24 cellular contexts compared by ENCODE assay signal in the genomic region with DNA sequence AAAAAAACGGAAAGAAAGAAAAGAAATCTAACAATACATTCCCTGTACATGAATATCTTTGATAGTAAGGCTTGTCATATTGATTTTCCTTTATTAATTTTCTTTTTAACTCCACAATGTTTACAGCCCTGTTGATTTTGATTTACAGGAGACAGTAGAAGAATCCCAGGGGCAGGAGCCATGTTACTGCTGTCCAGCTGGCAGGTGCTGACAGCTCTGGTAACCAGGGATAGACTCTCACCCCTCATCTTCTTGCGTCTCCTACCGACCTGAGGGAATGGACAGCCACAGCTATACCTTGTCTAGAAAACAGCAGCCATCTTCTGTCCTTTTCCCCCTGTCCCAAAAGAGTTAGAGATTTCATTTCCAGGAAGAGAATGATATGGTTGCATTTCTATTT. TPM values are rescaled to one million over a fixed set of nuclear protein-coding genes. Genes with fewer than 3 reads are reported as not detected.
A peak's percentile ranks its signal among the peaks of the same experiment; 100 is the strongest.
DNase-seq lines count a peak whose midpoint lies in the region; ATAC-seq and TF ChIP-seq lines count a peak whose summit lies in the region.
"Had no signal": no experiment of that assay in that cellular context is flagged by ENCODE, and none has a peak within 500 bp of the region (broad histone marks: within the 10 kb centered on the region; RNA-seq: fewer than 3 reads in every experiment).

No MANE protein-coding gene starts in this region.

- H3K9me3 Mint-ChIP-seq in GM23338 (no peaks in the 10 kb centered on the region), WTC11 (no peaks in the 10 kb centered on the region)
- H3K9me3 Mint-ChIP-seq: CD4-positive, alpha-beta T cell; T-helper 1 cell treated with Interleukin-12 subunit alpha and Interleukin-12 subunit beta and Interleukin-4 antibody, amounts not matched to agents 30 μg/mL and 1 μg/mL, for 36 hours had no signal

- H4K20me1 ChIP-seq in BLaER1 (no peaks in the 10 kb centered on the region), GM23338 (replicated peaks; ENCODE audit: insufficient read depth) (no peaks in the 10 kb centered on the region; the same call in none of the 2 replicates)

- no peak overlapping the region for H3K4me3 ChIP-seq in BLaER1
- no peak overlapping the region for H3K4me3 ChIP-seq in GM23338
- H3K4me3 ChIP-seq in liver (ENCODE audit: low read depth in 1 of 3, low read length in 3 of 3) = no peak overlapping the region
- no peak overlapping the region for H3K4me3 ChIP-seq in tibial nerve
- H3K4me3 ChIP-seq: Peyer's patch, SJSA1 had no signal

- H3K4me1 Mint-ChIP-seq in GM23338 (no peaks in the 10 kb centered on the region), WTC11 (no peaks in the 10 kb centered on the region)

- H3K4me3 Mint-ChIP-seq in GM23338 = no peak overlapping the region
- no peak overlapping the region for H3K4me3 Mint-ChIP-seq in WTC11
- H3K4me3 Mint-ChIP-seq: CD4-positive, alpha-beta T cell; T-helper 1 cell treated with Interleukin-12 subunit alpha and Interleukin-12 subunit beta and Interleukin-4 antibody, amounts not matched to agents 30 μg/mL and 1 μg/mL, for 36 hours had no signal

- H3K27ac ChIP-seq in BLaER1 (no peak overlapping the region), GM23338 (ENCODE audit: low read depth) (no peak overlapping the region), liver (ENCODE audit: low read depth in 1 of 2, low read length in 2 of 2) (no peak overlapping the region), RWPE1 (no peak overlapping the region), tibial nerve (no peak overlapping the region)
- H3K27ac ChIP-seq: Peyer's patch, SJSA1 had no signal

- no peaks in the 10 kb centered on the region for H3K27me3 ChIP-seq in BLaER1
- H3K27me3 ChIP-seq in GM23338 (ENCODE audit: insufficient read depth) = no peaks in the 10 kb centered on the region
- no peaks in the 10 kb centered on the region for H3K27me3 ChIP-seq in liver (ENCODE audit: control insufficient read depth in 4 of 4, insufficient read depth in 4 of 4, low read length in 3 of 4)
- H3K27me3 ChIP-seq in tibial nerve = no peaks in the 10 kb centered on the region
- H3K27me3 ChIP-seq: BE2C, Peyer's patch, SJSA1 had no signal

- H3K36me3 Mint-ChIP-seq in GM23338 (ENCODE audit: low read depth) (0 out of 3 replicates have a peak, but pooled peaks cover 3% of the 10 kb centered on the region), WTC11 (peaks cover 3% of the 10 kb centered on the region; the same call in 1 of the 2 replicates)

- H3F3A ChIP-seq in GM23338 (replicated peaks; ENCODE audit: low read depth) = no peaks in the 10 kb centered on the region

- H3K9ac ChIP-seq in BLaER1 (no peak overlapping the region), liver (ENCODE audit: low read depth in 1 of 2, low read length in 2 of 2) (no peak overlapping the region)

- DNase-seq in GM23338 (ENCODE audit: low spot score) (peak; percentile 23), WTC11 (ENCODE audit: low spot score) (no peak), RWPE1 (ENCODE audit: low spot score) (no peak), tibial nerve (ENCODE audit: low spot score in 2 of 2) (no peak)
- DNase-seq in activated CD4-positive, alpha-beta T cell treated with anti-CD3 and anti-CD28 coated beads for 48 hours = no peak
- DNase-seq: BE2C; CD4-positive, alpha-beta T cell; COR-L47; DMS79; GOT3; KBM-7; MM.1S; NCI-H1105; NCI-H146; NCI-H2029; NCI-H2227 treated with DMSO at 0.1 percent for 48 hours; NCI-H510A treated with DMSO at 0.1 percent for 48 hours; NCI-H748 treated with DMSO at 0.1 percent for 48 hours; NK-92 treated with Interleukin-12 subunit alpha and Interleukin-12 subunit beta, amount 100 ng/mL, for 24 hours; Peyer's patch had no signal

- CTCF ChIA-PET in WTC11 (lab: Charles Lee) (no interaction called here), RWPE1 (lab: Yijun Ruan, JAX) (no interaction called here)

- 86% methylated on average over 3 of the region's 3 CpGs for whole genome bisulfite sequencing in liver
- 88 to 90% methylated on average over 3 of the region's 3 CpGs for WGBS in tibial nerve, 2 donors

- TF ChIP-seq EP300 in tibial nerve (IDR thresholded peaks at IDR 0.05) = no peak

- peaks cover 17% of the 10 kb centered on the region for H3K79me2 ChIP-seq in GM23338 (replicated peaks; ENCODE audit: insufficient read depth)

- H3K9me2 ChIP-seq in GM23338 (ENCODE audit: insufficient read depth) = no peaks in the 10 kb centered on the region

- H3K4me2 ChIP-seq in BLaER1 (peak overlapping the region; percentile 91), GM23338 (no peak overlapping the region)

- H2AFZ ChIP-seq in GM23338 = no peak overlapping the region

- no peaks in the 10 kb centered on the region for H3K9me3 ChIP-seq in BLaER1
- no peaks in the 10 kb centered on the region for H3K9me3 ChIP-seq in liver (ENCODE audit: control insufficient read depth in 4 of 4, low read length in 3 of 4)
- H3K9me3 ChIP-seq in tibial nerve = no peaks in the 10 kb centered on the region
- H3K9me3 ChIP-seq: BE2C, Peyer's patch, SJSA1 had no signal

- TF ChIP-seq POLR2A in tibial nerve (IDR thresholded peaks at IDR 0.05) = no peak

- no peaks in the 10 kb centered on the region for H3K27me3 Mint-ChIP-seq in GM23338 (ENCODE audit: insufficient read depth, low read depth, poor library complexity)
- no peaks in the 10 kb centered on the region for H3K27me3 Mint-ChIP-seq in WTC11 (ENCODE audit: low read depth)
- H3K27me3 Mint-ChIP-seq: CD4-positive, alpha-beta T cell had no signal

- peak; percentile 54; the same call in 2 of the 3 replicates for ATAC-seq in GM23338
- 0 out of 2 replicates have a peak, but pooled peaks have one; percentile 36 for ATAC-seq in WTC11

- H3K4me1 ChIP-seq in BLaER1 (peaks cover 96% of the 10 kb centered on the region), GM23338 (ENCODE audit: insufficient read depth) (peaks cover 3% of the 10 kb centered on the region; the same call in 1 of the 2 replicates), liver (ENCODE audit: control insufficient read depth in 4 of 4, insufficient read depth in 4 of 4, low read length in 3 of 4) (peaks cover 0 to 1% (median 0%) of the 10 kb centered on the region in 4 donors), tibial nerve (peaks cover 0 to 12% (median 0%) of the 10 kb centered on the region in 4 donors)
- H3K4me1 ChIP-seq: BE2C had no signal

- POLR2A ChIA-PET in WTC11 (lab: Charles Lee) (interaction anchor here (0.6 kb wide), 1 partner anchor 100 kb away, joined by 4 read pairs; no protein-coding TSS in a partner anchor), RWPE1 (lab: Yijun Ruan, JAX; ENCODE audit: low non-redundant PET) (no interaction called here)

- no peak overlapping the region for H3K27ac Mint-ChIP-seq in GM23338
- no peak overlapping the region for H3K27ac Mint-ChIP-seq in WTC11
- H3K27ac Mint-ChIP-seq: CD4-positive, alpha-beta T cell; T-helper 1 cell treated with Interleukin-12 subunit alpha and Interleukin-12 subunit beta and Interleukin-4 antibody, amounts not matched to agents 30 μg/mL and 1 μg/mL, for 36 hours had no signal

- TF ChIP-seq CTCF in GM23338 (conservative IDR thresholded peaks at IDR 0.05; ENCODE audit: low read depth in 2 of 2) = no peak
- TF ChIP-seq CTCF in WTC11 (IDR thresholded peaks at IDR 0.05) = no peak
- TF ChIP-seq CTCF in liver (IDR thresholded peaks at IDR 0.05; ENCODE audit: low read depth, low read length, missing input control) = no peak
- TF ChIP-seq CTCF in RWPE1 (conservative IDR thresholded peaks at IDR 0.05; ENCODE audit: low read depth) = no peak
- TF ChIP-seq CTCF in tibial nerve (IDR thresholded peaks at IDR 0.05) = no peak

- H3K36me3 ChIP-seq in BLaER1 = peaks cover 5% of the 10 kb centered on the region; the same call in 1 of the 2 replicates
- no peaks in the 10 kb centered on the region for H3K36me3 ChIP-seq in GM23338 (ENCODE audit: insufficient read depth)
- peaks cover 0 to 3% (median under 1%) of the 10 kb centered on the region in 4 donors for H3K36me3 ChIP-seq in liver (ENCODE audit: control insufficient read depth in 4 of 4, insufficient read depth in 3 of 4, low read depth in 1 of 4, low read length in 3 of 4)
- H3K36me3 ChIP-seq in tibial nerve = peaks cover 0 to 7% (median 0%) of the 10 kb centered on the region in 3 donors
- H3K36me3 ChIP-seq: BE2C, Peyer's patch, SJSA1 had no signal

- TF ChIP-seq RAD21 in liver (IDR thresholded peaks at IDR 0.05) = no peak

TF ChIP-seq in WTC11, 78 proteins besides CTCF, POLR2A, EP300 and RAD21 (continues in another document):
- TF ChIP-seq MXD4 (CRISPR knock-in tag; IDR thresholded peaks at IDR 0.05; ENCODE audit: borderline replicate concordance) (no peak), SP1 (CRISPR knock-in tag; conservative IDR thresholded peaks at IDR 0.05) (no peak), MYBL2 (CRISPR knock-in tag; IDR thresholded peaks at IDR 0.05) (no peak), SMAD3 (CRISPR knock-in tag; IDR thresholded peaks at IDR 0.05; ENCODE audit: borderline replicate concordance) (no peak), TCF7 (CRISPR knock-in tag; IDR thresholded peaks at IDR 0.05; ENCODE audit: low read depth) (no peak), ZNF423 (CRISPR knock-in tag; IDR thresholded peaks at IDR 0.05) (no peak), CREB1 (CRISPR knock-in tag; IDR thresholded peaks at IDR 0.05) (no peak)

TF ChIP-seq in liver, 16 proteins besides CTCF, POLR2A, EP300 and RAD21 (continues in another document):
- TF ChIP-seq, protein P1, sequence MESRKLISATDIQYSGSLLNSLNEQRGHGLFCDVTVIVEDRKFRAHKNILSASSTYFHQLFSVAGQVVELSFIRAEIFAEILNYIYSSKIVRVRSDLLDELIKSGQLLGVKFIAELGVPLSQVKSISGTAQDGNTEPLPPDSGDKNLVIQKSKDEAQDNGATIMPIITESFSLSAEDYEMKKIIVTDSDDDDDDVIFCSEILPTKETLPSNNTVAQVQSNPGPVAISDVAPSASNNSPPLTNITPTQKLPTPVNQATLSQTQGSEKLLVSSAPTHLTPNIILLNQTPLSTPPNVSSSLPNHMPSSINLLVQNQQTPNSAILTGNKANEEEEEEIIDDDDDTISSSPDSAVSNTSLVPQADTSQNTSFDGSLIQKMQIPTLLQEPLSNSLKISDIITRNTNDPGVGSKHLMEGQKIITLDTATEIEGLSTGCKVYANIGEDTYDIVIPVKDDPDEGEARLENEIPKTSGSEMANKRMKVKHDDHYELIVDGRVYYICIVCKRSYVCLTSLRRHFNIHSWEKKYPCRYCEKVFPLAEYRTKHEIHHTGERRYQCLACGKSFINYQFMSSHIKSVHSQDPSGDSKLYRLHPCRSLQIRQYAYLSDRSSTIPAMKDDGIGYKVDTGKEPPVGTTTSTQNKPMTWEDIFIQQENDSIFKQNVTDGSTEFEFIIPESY (IDR thresholded peaks at IDR 0.05) = no peak
- no peak for TF ChIP-seq EGR1 (IDR thresholded peaks at IDR 0.05; ENCODE audit: low read depth in 2 of 2)

RNA-seq across cellular contexts. Expression of a gene that starts 37.4 kb away (rescaled TPM):
- total RNA-seq in GM23338 (2014; rRNA removed; shearing (Covaris generic)) = 12.5 and 14.9 TPM in 2 replicates
- 4.0 and 5.2 TPM in 2 replicates for polyA plus RNA-seq in GM23338 (2016; fragmentation: Nextera tagmentation; extraction: Ambion mirVana)
- 15.8 to 18.9 TPM (median 17.9 TPM) in 3 replicates for total RNA-seq in WTC11 (2021)
- 1 to 10 TPM; 4.9 to 7.2 TPM for total RNA-seq in liver
- polyA plus RNA-seq in liver = 1 to 10 TPM; 1.4 to 2.9 TPM
- total RNA-seq in tibial nerve = 10 to 100 TPM in 2 of 4 donors, 1 to 10 TPM in 2; 9.2 to 23.1 (median 11.0) TPM
